16 cellular contexts compared by ENCODE assay signal in the genomic region with DNA sequence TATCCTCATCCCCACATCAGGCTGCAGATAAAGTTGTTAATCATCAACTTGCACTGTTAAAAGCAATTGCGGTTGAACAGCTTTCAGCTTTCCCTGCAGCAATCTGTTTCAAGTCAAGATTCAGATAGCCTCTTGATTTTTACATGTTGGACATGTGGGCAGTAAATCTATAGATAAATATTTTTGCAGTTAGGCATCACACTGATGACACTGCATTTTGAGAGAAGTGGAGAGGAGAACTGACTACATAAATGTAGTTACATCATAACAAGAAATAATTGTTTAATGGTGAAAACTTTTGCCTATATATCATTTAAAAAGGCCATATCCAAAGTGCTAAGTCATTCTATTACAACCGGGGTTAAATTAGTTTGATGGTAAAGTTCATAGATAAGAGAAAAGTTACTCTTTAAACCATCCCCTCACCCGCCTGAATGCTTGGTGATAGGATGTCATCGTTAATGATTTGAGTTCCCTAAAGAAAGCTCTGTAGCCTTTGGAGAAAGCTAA. TPM values are rescaled to one million over a fixed set of nuclear protein-coding genes. Genes with fewer than 3 reads are reported as not detected.
DNase-seq lines count a peak whose midpoint lies in the region; ATAC-seq and TF ChIP-seq lines count a peak whose summit lies in the region.
"Had no signal": no experiment of that assay in that cellular context is flagged by ENCODE, and none has a peak within 500 bp of the region (broad histone marks: within the 10 kb centered on the region; RNA-seq: fewer than 3 reads in every experiment).

No MANE protein-coding gene starts in this region.

- intact Hi-C loops in Right ventricle myocardium inferior (cut with DNase I): no loop called here

- H4K20me1 ChIP-seq in Loucy (ENCODE audit: insufficient read depth, low read length, poor library complexity, severe bottlenecking): no peaks in the 10 kb centered on the region

- H3K18ac ChIP-seq in mesendoderm (ENCODE audit: low read length): no peak overlapping the region

- no peaks in the 10 kb centered on the region for H3K27me3 ChIP-seq in Loucy (ENCODE audit: insufficient read depth, low read length, poor library complexity, severe bottlenecking)
- no peaks in the 10 kb centered on the region for H3K27me3 ChIP-seq in endocrine pancreas (ENCODE audit: control insufficient read depth, insufficient read depth, low read length)
- no peaks in the 10 kb centered on the region for H3K27me3 ChIP-seq in mesendoderm (ENCODE audit: insufficient read depth, low read length, poor library complexity)
- H3K27me3 ChIP-seq in upper lobe of left lung: no peaks in the 10 kb centered on the region
- H3K27me3 ChIP-seq: spleen had no signal

- H3K27ac ChIP-seq in mesendoderm (ENCODE audit: low read depth, low read length): no peak overlapping the region
- no peak overlapping the region for H3K27ac ChIP-seq in upper lobe of left lung
- H3K27ac ChIP-seq: HL-60, spleen had no signal

- 0 out of 2 replicates have a peak, but pooled peaks cover 3% of the 10 kb centered on the region for H3F3A ChIP-seq in Loucy (ENCODE audit: low read depth)

- H3K79me1 ChIP-seq in mesendoderm (ENCODE audit: low read length): no peaks in the 10 kb centered on the region

- no peaks in the 10 kb centered on the region for H3K36me3 ChIP-seq in Loucy (ENCODE audit: insufficient read depth, low read length)
- H3K36me3 ChIP-seq in endocrine pancreas (ENCODE audit: control insufficient read depth, insufficient read depth, low read length): no peaks in the 10 kb centered on the region
- no peaks in the 10 kb centered on the region for H3K36me3 ChIP-seq in mesendoderm (ENCODE audit: control insufficient read depth, insufficient read depth, low read length)
- H3K36me3 ChIP-seq in upper lobe of left lung: no peaks in the 10 kb centered on the region
- H3K36me3 ChIP-seq: spleen, thoracic aorta had no signal

- H2BK5ac ChIP-seq in mesendoderm (ENCODE audit: low read length): no peak overlapping the region

- H4K5ac ChIP-seq in mesendoderm (ENCODE audit: low read length): no peak overlapping the region

- TF ChIP-seq POLR2A in upper lobe of left lung (IDR thresholded peaks at IDR 0.05): no peak

- WGBS in mesendoderm (ENCODE audit: extremely low coverage, insufficient coverage, low lambda C conversion rate): no CpG with 5 or more reads among the region's 4 CpGs
- WGBS in upper lobe of left lung, 2 donors: 50 to 66% methylated on average over 4 of the region's 4 CpGs

- no peak overlapping the region for H2BK15ac ChIP-seq in mesendoderm (replicated peaks; ENCODE audit: low read depth)

- DNase-seq in mesendoderm (peak; percentile 29), Right ventricle myocardium inferior (ENCODE audit: missing footprints) (no peak), upper lobe of left lung (no peak)
- no peak for DNase-seq in activated naive CD4-positive, alpha-beta T cell (lab: John Stamatoyannopoulos, UW)
- DNase-seq: activated CD4-positive, CD25-positive, alpha-beta regulatory T cell; C1 segment of cervical spinal cord; caudate nucleus; H9; NCI-H1105; spleen had no signal

- no peak overlapping the region for H2BK120ac ChIP-seq in mesendoderm (ENCODE audit: low read depth, low read length)

- H2AK5ac ChIP-seq in mesendoderm (ENCODE audit: low read length): no peak overlapping the region

- ATAC-seq in Right ventricle myocardium inferior (no peak), HG03442 (IDR thresholded peaks at IDR 0.05; ENCODE audit: unreplicated experiment) (no peak), upper lobe of left lung (ENCODE audit: low FRiP score in 2 of 2) (no peak)

- H3K9me2 ChIP-seq in Loucy (replicated peaks; ENCODE audit: low read depth, low read length): no peaks in the 10 kb centered on the region

- peaks cover 77% of the 10 kb centered on the region for H3K4me1 ChIP-seq in Loucy (ENCODE audit: insufficient read depth, low read length, poor library complexity, severe bottlenecking)
- H3K4me1 ChIP-seq in endocrine pancreas (ENCODE audit: control insufficient read depth, insufficient read depth, low read length): peaks cover 45% of the 10 kb centered on the region
- peaks cover 2% of the 10 kb centered on the region for H3K4me1 ChIP-seq in mesendoderm (ENCODE audit: control insufficient read depth, low read depth, low read length)
- no peaks in the 10 kb centered on the region for H3K4me1 ChIP-seq in upper lobe of left lung

- H3K4me2 ChIP-seq in Loucy (ENCODE audit: low read depth, low read length, poor library complexity, severe bottlenecking): no peak overlapping the region
- no peak overlapping the region for H3K4me2 ChIP-seq in mesendoderm (ENCODE audit: low read length)

- no peak overlapping the region for H3K56ac ChIP-seq in mesendoderm (ENCODE audit: low read length)

- H3K9me3 ChIP-seq in Loucy (ENCODE audit: insufficient read depth, low read depth, low read length): no peaks in the 10 kb centered on the region
- no peaks in the 10 kb centered on the region for H3K9me3 ChIP-seq in endocrine pancreas (ENCODE audit: control insufficient read depth, low read length)
- H3K9me3 ChIP-seq in upper lobe of left lung: no peaks in the 10 kb centered on the region
- H3K9me3 ChIP-seq: spleen, thoracic aorta had no signal

- H4K8ac ChIP-seq in mesendoderm (ENCODE audit: low read depth, low read length): no peak overlapping the region

- no peak overlapping the region for H3K23ac ChIP-seq in mesendoderm (ENCODE audit: low read length)

- H3K79me2 ChIP-seq in Loucy (ENCODE audit: insufficient read depth, low read length): no peaks in the 10 kb centered on the region
- no peaks in the 10 kb centered on the region for H3K79me2 ChIP-seq in mesendoderm (ENCODE audit: control insufficient read depth, insufficient read depth, low read length)

- H3K4me3 ChIP-seq in Loucy (ENCODE audit: low read length, poor library complexity, severe bottlenecking) (no peak overlapping the region), endocrine pancreas (ENCODE audit: control insufficient read depth, insufficient read depth, low read length) (peak overlapping the region; percentile 32), mesendoderm (ENCODE audit: low read length) (no peak overlapping the region), upper lobe of left lung (no peak overlapping the region)
- H3K4me3 ChIP-seq: spleen, thoracic aorta had no signal

- 0 out of 2 replicates have a peak overlapping the region, but pooled peaks have one; percentile 42 for H2AFZ ChIP-seq in Loucy (ENCODE audit: low read length)

- H3K9ac ChIP-seq in Loucy (ENCODE audit: low read depth, low read length, poor library complexity, severe bottlenecking): no peak overlapping the region
- no peak overlapping the region for H3K9ac ChIP-seq in endocrine pancreas (ENCODE audit: control insufficient read depth, insufficient read depth, low read length)
- no peak overlapping the region for H3K9ac ChIP-seq in mesendoderm (ENCODE audit: low read length)

- no peak for TF ChIP-seq CTCF in Loucy (conservative IDR thresholded peaks at IDR 0.05; ENCODE audit: low read length)
- no peak for TF ChIP-seq CTCF in upper lobe of left lung (IDR thresholded peaks at IDR 0.05)

- TF ChIP-seq EP300 in upper lobe of left lung (IDR thresholded peaks at IDR 0.05): no peak

- H3K4ac ChIP-seq in mesendoderm (ENCODE audit: low read depth, low read length): no peak overlapping the region

RNA-seq across cellular contexts. Expression of a gene that starts 30.7 kb away (rescaled TPM):
- polyA plus RNA-seq in mesendoderm (2013, experiment 1 of 2): 1.7 TPM
- 1.6 TPM for polyA plus RNA-seq in mesendoderm (2013, experiment 2 of 2)
- 25.7 TPM for total RNA-seq in Right ventricle myocardium inferior
- total RNA-seq in upper lobe of left lung: 100 to 1,000 TPM in 4 of 6 donors, 10 to 100 TPM in 2; 81.7 to 230 (median 137) TPM
- total RNA-seq: osteocyte had no signal
